In the genomic region with DNA sequence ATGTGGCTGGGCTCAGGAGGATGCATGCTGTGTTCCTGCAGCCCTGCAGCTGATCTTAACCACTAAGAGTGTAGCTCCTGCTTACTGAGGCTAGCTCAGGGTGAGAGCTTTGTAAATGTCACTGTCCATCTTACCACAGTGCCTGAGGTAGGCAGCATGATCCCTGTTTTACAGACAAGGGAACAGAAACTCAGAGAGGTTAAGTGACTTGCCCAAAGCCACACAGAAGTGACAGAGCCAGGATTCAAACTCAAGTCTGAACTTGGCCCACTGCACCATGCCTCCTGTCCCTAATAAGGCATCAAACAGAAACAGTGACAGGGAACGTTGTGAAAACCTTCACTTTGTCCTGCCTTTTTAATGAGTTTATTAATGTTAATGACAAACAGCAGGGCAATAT, we compare ENCODE assay signal across 18 cellular contexts. TPM values are rescaled to one million over a fixed set of nuclear protein-coding genes. Genes with fewer than 3 reads are reported as not detected.
DNase-seq lines count a peak whose midpoint lies in the region; ATAC-seq, FAIRE-seq and TF ChIP-seq lines count a peak whose summit lies in the region.
"Had no signal": no experiment of that assay in that cellular context is flagged by ENCODE, and none has a peak within 500 bp of the region (broad histone marks: within the 10 kb centered on the region; RNA-seq: fewer than 3 reads in every experiment).

No MANE protein-coding gene starts in this region.

- H3K4me3 Mint-ChIP-seq in WTC11 (no peak overlapping the region), nephron (peak overlapping the region in 2 of 3 experiments; percentile 13 to 15)
- no peak overlapping the region for H3K4me3 Mint-ChIP-seq in activated naive CD4-positive, alpha-beta T cell treated with anti-CD3 and anti-CD28 coated beads for 36 hours
- H3K4me3 Mint-ChIP-seq: CD4-positive, CD25-positive, alpha-beta regulatory T cell had no signal

- in situ Hi-C loops in HepG2 (cut with HindIII; ENCODE audit: extremely low pct_ligation_motif_present, low pct_unique_long_range_greater_than_20kb) = no loop called here

- H3K9me3 Mint-ChIP-seq in WTC11 = no peaks in the 10 kb centered on the region
- H3K9me3 Mint-ChIP-seq in nephron = no peaks in the 10 kb centered on the region
- H3K9me3 Mint-ChIP-seq in activated naive CD4-positive, alpha-beta T cell treated with anti-CD3 and anti-CD28 coated beads for 36 hours = no peaks in the 10 kb centered on the region
- H3K9me3 Mint-ChIP-seq: CD4-positive, CD25-positive, alpha-beta regulatory T cell had no signal

- TF ChIP-seq CTCF in HepG2 (CRISPR knock-in tag; IDR thresholded peaks at IDR 0.05) (no peak), right lobe of liver (IDR thresholded peaks at IDR 0.05) (no peak), WTC11 (IDR thresholded peaks at IDR 0.05) (no peak), nephron (IDR thresholded peaks at IDR 0.05; ENCODE audit: unreplicated experiment in 3 of 3) (no peak)

- H4K20me1 ChIP-seq in HepG2 (ENCODE audit: insufficient read depth, low read length) = no peaks in the 10 kb centered on the region

- DNase-seq in HepG2 (ENCODE audit: low spot score) = no peak
- no peak for DNase-seq in right lobe of liver
- DNase-seq in WTC11 (ENCODE audit: low spot score) = no peak
- DNase-seq in activated naive CD4-positive, alpha-beta T cell treated with anti-CD3 and anti-CD28 coated beads for 36 hours = no peak
- DNase-seq: CD4-positive, CD25-positive, alpha-beta regulatory T cell; DMS53; GF-D8; H7; IMR-90; KG1 had no signal

- H3K27me3 Mint-ChIP-seq in WTC11 (ENCODE audit: low read depth) (no peaks in the 10 kb centered on the region), nephron (ENCODE audit: low read depth) (peaks cover 11% of the 10 kb centered on the region)
- H3K27me3 Mint-ChIP-seq in activated naive CD4-positive, alpha-beta T cell treated with anti-CD3 and anti-CD28 coated beads for 36 hours (ENCODE audit: low read depth) = peaks cover 5% of the 10 kb centered on the region

- H3K4me1 ChIP-seq in HepG2 (ENCODE audit: insufficient read depth, low read length) (no peaks in the 10 kb centered on the region), right lobe of liver (no peaks in the 10 kb centered on the region)

- H3K36me3 Mint-ChIP-seq in WTC11 = peaks cover 19% of the 10 kb centered on the region
- H3K36me3 Mint-ChIP-seq in nephron (ENCODE audit: low read depth) = peaks cover 12% of the 10 kb centered on the region
- H3K36me3 Mint-ChIP-seq in activated naive CD4-positive, alpha-beta T cell treated with anti-CD3 and anti-CD28 coated beads for 36 hours (ENCODE audit: low read depth) = no peaks in the 10 kb centered on the region
- H3K36me3 Mint-ChIP-seq: CD4-positive, CD25-positive, alpha-beta regulatory T cell had no signal

- BruUV-seq in HepG2 (replicated peaks; lab: Mats Ljungman, UMichigan) = no TSS peak

- CTCF ChIA-PET in HepG2 (lab: Yijun Ruan, JAX; ENCODE audit: low intra/inter-chr PET ratio, low total read pairs) (no interaction called here), WTC11 (lab: Charles Lee) (interaction anchor here (0.6 to 11.5 kb wide), 16 partner anchors 8 to 499 kb away, joined by 3 to 412 read pairs (median 8); partner anchors contain the start of genes ADORA1 and MYOG)
- CTCF ChIA-PET in activated naive CD4-positive, alpha-beta T cell treated with anti-CD3 and anti-CD28 coated beads for 36 hours (lab: Charles Lee) = interaction anchor here (1.1 to 4.9 kb wide), 2 partner anchors 12 to 14 kb away, joined by 3 to 24 read pairs; no protein-coding TSS in a partner anchor

- no peak overlapping the region for H3K27ac ChIP-seq in HepG2 (ENCODE audit: extremely low read length, insufficient read depth, low read length)
- H3K27ac ChIP-seq in right lobe of liver = no peak overlapping the region
- H3K27ac ChIP-seq: 22Rv1, HL-60 had no signal

- H3K4me3 ChIP-seq in HepG2 (replicated peaks in 1 of 3; ENCODE audit: insufficient read depth in 1 of 3, low read depth in 2 of 3, low read length in 3 of 3) (no peak overlapping the region), right lobe of liver (no peak overlapping the region)

- H2AFZ ChIP-seq in HepG2 (ENCODE audit: low read length) = no peak overlapping the region

- H3K27me3 ChIP-seq in HepG2 (ENCODE audit: control insufficient read depth in 1 of 2, insufficient read depth in 2 of 2, low read length in 2 of 2) = peaks cover 7 to 34% of the 10 kb centered on the region in 2 experiments; a peak in 4 of 5 replicates
- no peaks in the 10 kb centered on the region for H3K27me3 ChIP-seq in right lobe of liver

- no peaks in the 10 kb centered on the region for H3K79me2 ChIP-seq in HepG2 (ENCODE audit: insufficient read depth, low read length)

- H3K27ac Mint-ChIP-seq in WTC11 (no peak overlapping the region), nephron (peak overlapping the region in 1 of 3 experiments; percentile 62)
- no peak overlapping the region for H3K27ac Mint-ChIP-seq in activated naive CD4-positive, alpha-beta T cell treated with anti-CD3 and anti-CD28 coated beads for 36 hours
- H3K27ac Mint-ChIP-seq: CD4-positive, CD25-positive, alpha-beta regulatory T cell had no signal

- FAIRE-seq in HepG2 (lab: Jason Lieb, UNC) = no peak

- TF ChIP-seq RAD21 in HepG2 (CRISPR knock-in tag; IDR thresholded peaks at IDR 0.05) = no peak

- intact Hi-C loops in HepG2 (cut with micrococcal nuclease; ENCODE audit: unreplicated experiment) (no loop called here), right lobe of liver (cut with DNase I) (no loop called here)
- intact Hi-C loops in activated naive CD4-positive, alpha-beta T cell treated with anti-CD3 and anti-CD28 coated beads for 36 hours (cut with micrococcal nuclease) = no loop called here

- no peak overlapping the region for H3K9ac ChIP-seq in HepG2 (ENCODE audit: insufficient read depth, low read depth, low read length)

- POLR2A ChIA-PET in HepG2 (lab: Yijun Ruan, JAX) (no interaction called here), WTC11 (lab: Charles Lee) (no interaction called here)

- no peak for TF ChIP-seq POLR2A in HepG2 (IDR thresholded peaks at IDR 0.05; ENCODE audit: insufficient read depth in 1 of 2, low read depth in 2 of 2, low read length in 2 of 2)
- no peak for TF ChIP-seq POLR2A in right lobe of liver (IDR thresholded peaks at IDR 0.05)

- ATAC-seq in HepG2 (no peak), right lobe of liver (no peak), WTC11 (peak; percentile 8; the same call in 1 of the 2 replicates), GM18870 (IDR thresholded peaks at IDR 0.05; ENCODE audit: unreplicated experiment) (no peak), HG03159 (IDR thresholded peaks at IDR 0.05; ENCODE audit: unreplicated experiment) (no peak), HG03342 (IDR thresholded peaks at IDR 0.05; ENCODE audit: unreplicated experiment) (no peak)

- 21% methylated on average over 1 of the region's 1 CpG for WGBS in HepG2 (ENCODE audit: low lambda C conversion rate)
- no CpG with 5 or more reads among the region's 1 CpG for WGBS in right lobe of liver (ENCODE audit: insufficient coverage, low coverage, low lambda C conversion rate, missing lambda C conversion rate)

- H3K9me3 ChIP-seq in HepG2 (ENCODE audit: low read length) (no peaks in the 10 kb centered on the region), right lobe of liver (no peaks in the 10 kb centered on the region)

- peaks cover 47% of the 10 kb centered on the region for H3K4me1 Mint-ChIP-seq in WTC11
- H3K4me1 Mint-ChIP-seq in nephron = peaks cover 76% of the 10 kb centered on the region
- H3K4me1 Mint-ChIP-seq in activated naive CD4-positive, alpha-beta T cell treated with anti-CD3 and anti-CD28 coated beads for 36 hours (ENCODE audit: low read depth) = no peaks in the 10 kb centered on the region
- H3K4me1 Mint-ChIP-seq: CD4-positive, CD25-positive, alpha-beta regulatory T cell had no signal

- H3K4me2 ChIP-seq in HepG2 (ENCODE audit: low read depth, low read length) = no peak overlapping the region

- H3K36me3 ChIP-seq in HepG2 (replicated peaks in 1 of 2; ENCODE audit: control insufficient read depth in 1 of 2, insufficient read depth in 2 of 2, low read length in 2 of 2) (no peaks in the 10 kb centered on the region), right lobe of liver (no peaks in the 10 kb centered on the region)

- TF ChIP-seq EP300 in HepG2 (IDR thresholded peaks at IDR 0.05; ENCODE audit: low read depth in 2 of 2, low read length in 2 of 2) = no peak
- no peak for TF ChIP-seq EP300 in HepG2 (CRISPR knock-in tag; IDR thresholded peaks at IDR 0.05; ENCODE audit: borderline replicate concordance)

RNA-seq across cellular contexts. Expression of gene PPFIA4, which starts 27.9 kb away (rescaled TPM):
- total RNA-seq in HepG2 (2016; rRNA removed; fragmentation: Illumina TruSeq; extraction: Trizol) (not detected in 2 replicates), right lobe of liver (1 to 10 TPM in 1 of 6 experiments, under 1 TPM in 4, not detected in 1; 0.18 to 5.5 (median 0.49) TPM), WTC11 (2021) (21.1 to 24.9 TPM (median 22.7 TPM) in 3 replicates)
- total RNA-seq in HepG2 (2016; cell fraction: cytosol; rRNA removed; fragmentation: Illumina TruSeq; extraction: Trizol; ENCODE audit: low read depth) = not detected in 2 replicates
- 0.15 TPM in 1 of 2 replicates, not detected in the other for total RNA-seq in HepG2 (2016; cell fraction: insoluble cytoplasmic fraction; rRNA removed; fragmentation: Illumina TruSeq; extraction: Trizol)
- total RNA-seq in HepG2 (2016; cell fraction: membrane; rRNA removed; fragmentation: Illumina TruSeq; extraction: Trizol) = not detected in 2 replicates
- total RNA-seq in HepG2 (2016; cell fraction: nucleus; rRNA removed; fragmentation: Illumina TruSeq; extraction: Trizol) = 0.12 TPM in 1 of 2 replicates, not detected in the other
- 5.4 and 6.4 TPM in 2 replicates for polyA plus RNA-seq in HepG2 (2011; rRNA removed)
- 0.67 and 1.6 TPM in 2 replicates for polyA plus RNA-seq in HepG2 (2011; cell fraction: cytosol; rRNA removed)
- polyA plus RNA-seq in HepG2 (2011; cell fraction: nucleus; rRNA removed) = 76.9 and 115 TPM in 2 replicates
- 3.1 and 4.4 TPM in 2 replicates for polyA plus RNA-seq in HepG2 (2012)
- not detected in 2 replicates for polyA plus RNA-seq in HepG2 (2016; cell fraction: cytosol; fragmentation: Illumina TruSeq; extraction: Trizol; ENCODE audit: low read depth)
- not detected in 2 replicates for polyA plus RNA-seq in HepG2 (2016; cell fraction: insoluble cytoplasmic fraction; fragmentation: Illumina TruSeq; extraction: Trizol; ENCODE audit: low read depth)
- polyA plus RNA-seq in HepG2 (2016; cell fraction: membrane; fragmentation: Illumina TruSeq; extraction: Trizol; ENCODE audit: low read depth) = not detected in 2 replicates
- polyA plus RNA-seq in HepG2 (2016; cell fraction: nucleus; fragmentation: Illumina TruSeq; extraction: Trizol; ENCODE audit: insufficient read depth, low read depth) = 0.07 and 0.44 TPM in 2 replicates
- polyA minus RNA-seq in HepG2 (2011; rRNA and poly(A)+ RNA removed; ENCODE audit: low replicate concordance) = 0.72 and 10.8 TPM in 2 replicates
- polyA minus RNA-seq in HepG2 (2011; cell fraction: cytosol; rRNA and poly(A)+ RNA removed) = 0.49 and 0.62 TPM in 2 replicates
- 19.8 and 25.9 TPM in 2 replicates for polyA minus RNA-seq in HepG2 (2011; cell fraction: nucleus; rRNA and poly(A)+ RNA removed)
- 1 to 10 TPM; 4.5 to 6.5 TPM for total RNA-seq in activated naive CD4-positive, alpha-beta T cell treated with anti-CD3 and anti-CD28 coated beads for 36 hours
- polyA plus RNA-seq: CD4-positive, CD25-positive, alpha-beta regulatory T cell had no signal

RNA-seq across cellular contexts. Expression of gene MYOG, which starts 31.6 kb away (rescaled TPM):
- total RNA-seq in HepG2 (2016; rRNA removed; fragmentation: Illumina TruSeq; extraction: Trizol) (not detected in 2 replicates), right lobe of liver (not detected), WTC11 (2021) (not detected in 3 replicates)
- total RNA-seq in HepG2 (2016; cell fraction: cytosol; rRNA removed; fragmentation: Illumina TruSeq; extraction: Trizol; ENCODE audit: low read depth) = not detected in 2 replicates
- not detected in 2 replicates for total RNA-seq in HepG2 (2016; cell fraction: insoluble cytoplasmic fraction; rRNA removed; fragmentation: Illumina TruSeq; extraction: Trizol)
- total RNA-seq in HepG2 (2016; cell fraction: membrane; rRNA removed; fragmentation: Illumina TruSeq; extraction: Trizol) = not detected in 2 replicates
- not detected in 2 replicates for total RNA-seq in HepG2 (2016; cell fraction: nucleus; rRNA removed; fragmentation: Illumina TruSeq; extraction: Trizol)
- polyA plus RNA-seq in HepG2 (2011; rRNA removed) = not detected in 2 replicates
- polyA plus RNA-seq in HepG2 (2011; cell fraction: cytosol; rRNA removed) = not detected in 2 replicates
- polyA plus RNA-seq in HepG2 (2011; cell fraction: nucleus; rRNA removed) = not detected in 2 replicates
- not detected in 2 replicates for polyA plus RNA-seq in HepG2 (2012)
- polyA plus RNA-seq in HepG2 (2016; cell fraction: cytosol; fragmentation: Illumina TruSeq; extraction: Trizol; ENCODE audit: low read depth) = not detected in 2 replicates
- not detected in 2 replicates for polyA plus RNA-seq in HepG2 (2016; cell fraction: insoluble cytoplasmic fraction; fragmentation: Illumina TruSeq; extraction: Trizol; ENCODE audit: low read depth)
- not detected in 2 replicates for polyA plus RNA-seq in HepG2 (2016; cell fraction: membrane; fragmentation: Illumina TruSeq; extraction: Trizol; ENCODE audit: low read depth)
- polyA plus RNA-seq in HepG2 (2016; cell fraction: nucleus; fragmentation: Illumina TruSeq; extraction: Trizol; ENCODE audit: insufficient read depth, low read depth) = not detected in 2 replicates
- polyA minus RNA-seq in HepG2 (2011; rRNA and poly(A)+ RNA removed; ENCODE audit: low replicate concordance) = not detected in 2 replicates
- not detected in 2 replicates for polyA minus RNA-seq in HepG2 (2011; cell fraction: cytosol; rRNA and poly(A)+ RNA removed)
- not detected in 2 replicates for polyA minus RNA-seq in HepG2 (2011; cell fraction: nucleus; rRNA and poly(A)+ RNA removed)
- total RNA-seq in activated naive CD4-positive, alpha-beta T cell treated with anti-CD3 and anti-CD28 coated beads for 36 hours = not detected
- total RNA-seq: A673; CD4-positive, CD25-positive, alpha-beta regulatory T cell; H7; IMR-90 had no signal
- polyA plus RNA-seq: BJ; CD4-positive, CD25-positive, alpha-beta regulatory T cell; IMR-90 had no signal

RNA-seq across cellular contexts. Expression of gene TMEM183A, which starts 47.0 kb away (rescaled TPM):
- total RNA-seq in HepG2 (2016; rRNA removed; fragmentation: Illumina TruSeq; extraction: Trizol) = 82.0 and 85.4 TPM in 2 replicates
- total RNA-seq in HepG2 (2016; cell fraction: cytosol; rRNA removed; fragmentation: Illumina TruSeq; extraction: Trizol; ENCODE audit: low read depth) = 117 and 147 TPM in 2 replicates
- total RNA-seq in HepG2 (2016; cell fraction: insoluble cytoplasmic fraction; rRNA removed; fragmentation: Illumina TruSeq; extraction: Trizol) = 82.0 and 82.7 TPM in 2 replicates
- total RNA-seq in HepG2 (2016; cell fraction: membrane; rRNA removed; fragmentation: Illumina TruSeq; extraction: Trizol) = 214 and 215 TPM in 2 replicates
- total RNA-seq in HepG2 (2016; cell fraction: nucleus; rRNA removed; fragmentation: Illumina TruSeq; extraction: Trizol) = 59.5 and 61.7 TPM in 2 replicates
- polyA plus RNA-seq in HepG2 (2011; rRNA removed) = 56.2 and 59.7 TPM in 2 replicates
- polyA plus RNA-seq in HepG2 (2011; cell fraction: cytosol; rRNA removed) = 65.4 and 69.6 TPM in 2 replicates
- polyA plus RNA-seq in HepG2 (2011; cell fraction: nucleus; rRNA removed) = 86.6 and 92.4 TPM in 2 replicates
- 28.1 and 30.6 TPM in 2 replicates for polyA plus RNA-seq in HepG2 (2012)
- 140 and 156 TPM in 2 replicates for polyA plus RNA-seq in HepG2 (2016; cell fraction: cytosol; fragmentation: Illumina TruSeq; extraction: Trizol; ENCODE audit: low read depth)
- polyA plus RNA-seq in HepG2 (2016; cell fraction: insoluble cytoplasmic fraction; fragmentation: Illumina TruSeq; extraction: Trizol; ENCODE audit: low read depth) = 69.4 and 76.0 TPM in 2 replicates
- polyA plus RNA-seq in HepG2 (2016; cell fraction: membrane; fragmentation: Illumina TruSeq; extraction: Trizol; ENCODE audit: low read depth) = 186 and 191 TPM in 2 replicates
- 82.0 and 83.2 TPM in 2 replicates for polyA plus RNA-seq in HepG2 (2016; cell fraction: nucleus; fragmentation: Illumina TruSeq; extraction: Trizol; ENCODE audit: insufficient read depth, low read depth)
- 142 and 277 TPM in 2 replicates for polyA minus RNA-seq in HepG2 (2011; rRNA and poly(A)+ RNA removed; ENCODE audit: low replicate concordance)
- 22.9 and 28.1 TPM in 2 replicates for polyA minus RNA-seq in HepG2 (2011; cell fraction: cytosol; rRNA and poly(A)+ RNA removed)
- polyA minus RNA-seq in HepG2 (2011; cell fraction: nucleus; rRNA and poly(A)+ RNA removed) = 96.7 and 106 TPM in 2 replicates
- total RNA-seq in right lobe of liver = 10 to 100 TPM; 21.4 to 38.1 (median 31.0) TPM
- 97.4 to 108 TPM (median 99.8 TPM) in 3 replicates for total RNA-seq in WTC11 (2021)
- total RNA-seq in activated naive CD4-positive, alpha-beta T cell treated with anti-CD3 and anti-CD28 coated beads for 36 hours = 10 to 100 TPM; 80.3 to 90.6 TPM

Comparison
In these comparisons a context has a peak if more than half of its experiments do, and no peak if none do; other contexts are left out.
1. H3K4me3 Mint-ChIP-seq: peak in nephron (2 of 3); none in WTC11 (single experiment) and activated naive CD4-positive, alpha-beta T cell treated with anti-CD3 and anti-CD28 coated beads for 36 hours (single experiment).